1 cellular context compared by ENCODE assay signal in the genomic region with DNA sequence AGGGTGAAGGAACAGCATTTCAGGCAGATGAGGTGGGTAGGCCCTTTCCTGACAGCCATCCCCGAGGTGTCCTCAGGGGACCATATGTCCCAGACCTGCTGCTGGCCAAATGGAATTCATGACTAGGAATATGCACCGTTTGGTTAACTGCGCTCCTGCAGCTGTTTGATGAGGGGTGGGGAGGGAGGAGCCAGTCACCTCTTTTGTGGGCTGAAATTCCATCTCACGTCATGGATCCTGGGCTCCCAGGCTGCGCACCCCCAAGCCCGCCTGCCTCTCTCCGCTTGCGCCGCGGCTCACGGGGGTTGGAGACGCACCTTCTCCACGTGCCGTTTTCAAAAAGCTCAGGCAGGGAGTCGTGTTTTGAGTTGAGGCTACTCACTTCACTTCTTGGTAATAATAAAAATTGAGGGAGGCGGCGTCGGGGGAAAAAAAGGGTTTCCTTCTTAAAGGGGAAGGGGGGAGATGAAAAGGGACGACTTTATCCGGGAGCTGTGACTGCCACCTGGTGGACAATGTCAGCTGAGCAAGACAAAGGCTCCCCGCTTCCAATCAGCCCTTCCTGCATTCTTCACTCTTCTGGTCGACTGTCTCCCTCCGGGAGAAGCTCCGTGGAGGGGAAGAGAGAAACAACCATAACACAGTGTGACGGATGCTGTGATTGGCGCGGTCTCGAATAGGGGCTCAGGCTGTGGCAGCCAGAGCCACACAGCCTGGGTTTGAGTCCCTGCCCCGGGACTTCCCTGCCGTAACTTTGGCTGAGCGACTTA.
TF ChIP-seq lines count a peak whose summit lies in the region.

No MANE protein-coding gene starts in this region.

TF ChIP-seq in HepG2, 621 proteins besides CTCF, POLR2A, EP300 and RAD21 (continued from another document and continues in another):
- TF ChIP-seq, protein P1, sequence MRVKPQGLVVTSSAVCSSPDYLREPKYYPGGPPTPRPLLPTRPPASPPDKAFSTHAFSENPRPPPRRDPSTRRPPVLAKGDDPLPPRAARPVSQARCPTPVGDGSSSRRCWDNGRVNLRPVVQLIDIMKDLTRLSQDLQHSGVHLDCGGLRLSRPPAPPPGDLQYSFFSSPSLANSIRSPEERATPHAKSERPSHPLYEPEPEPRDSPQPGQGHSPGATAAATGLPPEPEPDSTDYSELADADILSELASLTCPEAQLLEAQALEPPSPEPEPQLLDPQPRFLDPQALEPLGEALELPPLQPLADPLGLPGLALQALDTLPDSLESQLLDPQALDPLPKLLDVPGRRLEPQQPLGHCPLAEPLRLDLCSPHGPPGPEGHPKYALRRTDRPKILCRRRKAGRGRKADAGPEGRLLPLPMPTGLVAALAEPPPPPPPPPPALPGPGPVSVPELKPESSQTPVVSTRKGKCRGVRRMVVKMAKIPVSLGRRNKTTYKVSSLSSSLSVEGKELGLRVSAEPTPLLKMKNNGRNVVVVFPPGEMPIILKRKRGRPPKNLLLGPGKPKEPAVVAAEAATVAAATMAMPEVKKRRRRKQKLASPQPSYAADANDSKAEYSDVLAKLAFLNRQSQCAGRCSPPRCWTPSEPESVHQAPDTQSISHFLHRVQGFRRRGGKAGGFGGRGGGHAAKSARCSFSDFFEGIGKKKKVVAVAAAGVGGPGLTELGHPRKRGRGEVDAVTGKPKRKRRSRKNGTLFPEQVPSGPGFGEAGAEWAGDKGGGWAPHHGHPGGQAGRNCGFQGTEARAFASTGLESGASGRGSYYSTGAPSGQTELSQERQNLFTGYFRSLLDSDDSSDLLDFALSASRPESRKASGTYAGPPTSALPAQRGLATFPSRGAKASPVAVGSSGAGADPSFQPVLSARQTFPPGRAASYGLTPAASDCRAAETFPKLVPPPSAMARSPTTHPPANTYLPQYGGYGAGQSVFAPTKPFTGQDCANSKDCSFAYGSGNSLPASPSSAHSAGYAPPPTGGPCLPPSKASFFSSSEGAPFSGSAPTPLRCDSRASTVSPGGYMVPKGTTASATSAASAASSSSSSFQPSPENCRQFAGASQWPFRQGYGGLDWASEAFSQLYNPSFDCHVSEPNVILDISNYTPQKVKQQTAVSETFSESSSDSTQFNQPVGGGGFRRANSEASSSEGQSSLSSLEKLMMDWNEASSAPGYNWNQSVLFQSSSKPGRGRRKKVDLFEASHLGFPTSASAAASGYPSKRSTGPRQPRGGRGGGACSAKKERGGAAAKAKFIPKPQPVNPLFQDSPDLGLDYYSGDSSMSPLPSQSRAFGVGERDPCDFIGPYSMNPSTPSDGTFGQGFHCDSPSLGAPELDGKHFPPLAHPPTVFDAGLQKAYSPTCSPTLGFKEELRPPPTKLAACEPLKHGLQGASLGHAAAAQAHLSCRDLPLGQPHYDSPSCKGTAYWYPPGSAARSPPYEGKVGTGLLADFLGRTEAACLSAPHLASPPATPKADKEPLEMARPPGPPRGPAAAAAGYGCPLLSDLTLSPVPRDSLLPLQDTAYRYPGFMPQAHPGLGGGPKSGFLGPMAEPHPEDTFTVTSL (CRISPR knock-in tag; IDR thresholded peaks at IDR 0.05; ENCODE audit: borderline replicate concordance): 0 out of 2 replicates have a peak, but pooled peaks have one; percentile 16
- TF ChIP-seq GATAD1 (CRISPR knock-in tag; IDR thresholded peaks at IDR 0.05): peak; percentile 40; the same call in 1 of the 2 replicates
- peak; percentile 62 for TF ChIP-seq SAP130 (CRISPR knock-in tag; IDR thresholded peaks at IDR 0.05; ENCODE audit: low read depth)
- TF ChIP-seq, protein P2, sequence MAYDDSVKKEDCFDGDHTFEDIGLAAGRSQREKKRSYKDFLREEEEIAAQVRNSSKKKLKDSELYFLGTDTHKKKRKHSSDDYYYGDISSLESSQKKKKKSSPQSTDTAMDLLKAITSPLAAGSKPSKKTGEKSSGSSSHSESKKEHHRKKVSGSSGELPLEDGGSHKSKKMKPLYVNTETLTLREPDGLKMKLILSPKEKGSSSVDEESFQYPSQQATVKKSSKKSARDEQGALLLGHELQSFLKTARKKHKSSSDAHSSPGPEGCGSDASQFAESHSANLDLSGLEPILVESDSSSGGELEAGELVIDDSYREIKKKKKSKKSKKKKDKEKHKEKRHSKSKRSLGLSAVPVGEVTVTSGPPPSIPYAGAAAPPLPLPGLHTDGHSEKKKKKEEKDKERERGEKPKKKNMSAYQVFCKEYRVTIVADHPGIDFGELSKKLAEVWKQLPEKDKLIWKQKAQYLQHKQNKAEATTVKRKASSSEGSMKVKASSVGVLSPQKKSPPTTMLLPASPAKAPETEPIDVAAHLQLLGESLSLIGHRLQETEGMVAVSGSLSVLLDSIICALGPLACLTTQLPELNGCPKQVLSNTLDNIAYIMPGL (CRISPR knock-in tag; IDR thresholded peaks at IDR 0.05; ENCODE audit: borderline replicate concordance in 1 of 2, low read depth in 1 of 2): peak; percentile 62 to 80
- TF ChIP-seq, protein P3, sequence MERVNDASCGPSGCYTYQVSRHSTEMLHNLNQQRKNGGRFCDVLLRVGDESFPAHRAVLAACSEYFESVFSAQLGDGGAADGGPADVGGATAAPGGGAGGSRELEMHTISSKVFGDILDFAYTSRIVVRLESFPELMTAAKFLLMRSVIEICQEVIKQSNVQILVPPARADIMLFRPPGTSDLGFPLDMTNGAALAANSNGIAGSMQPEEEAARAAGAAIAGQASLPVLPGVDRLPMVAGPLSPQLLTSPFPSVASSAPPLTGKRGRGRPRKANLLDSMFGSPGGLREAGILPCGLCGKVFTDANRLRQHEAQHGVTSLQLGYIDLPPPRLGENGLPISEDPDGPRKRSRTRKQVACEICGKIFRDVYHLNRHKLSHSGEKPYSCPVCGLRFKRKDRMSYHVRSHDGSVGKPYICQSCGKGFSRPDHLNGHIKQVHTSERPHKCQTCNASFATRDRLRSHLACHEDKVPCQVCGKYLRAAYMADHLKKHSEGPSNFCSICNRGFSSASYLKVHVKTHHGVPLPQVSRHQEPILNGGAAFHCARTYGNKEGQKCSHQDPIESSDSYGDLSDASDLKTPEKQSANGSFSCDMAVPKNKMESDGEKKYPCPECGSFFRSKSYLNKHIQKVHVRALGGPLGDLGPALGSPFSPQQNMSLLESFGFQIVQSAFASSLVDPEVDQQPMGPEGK (CRISPR knock-in tag; IDR thresholded peaks at IDR 0.05): peak; percentile 56; the same call in 1 of the 2 replicates
- TF ChIP-seq ZNF333 (CRISPR knock-in tag; IDR thresholded peaks at IDR 0.05; ENCODE audit: borderline replicate concordance): no peak
- TF ChIP-seq, protein P4, sequence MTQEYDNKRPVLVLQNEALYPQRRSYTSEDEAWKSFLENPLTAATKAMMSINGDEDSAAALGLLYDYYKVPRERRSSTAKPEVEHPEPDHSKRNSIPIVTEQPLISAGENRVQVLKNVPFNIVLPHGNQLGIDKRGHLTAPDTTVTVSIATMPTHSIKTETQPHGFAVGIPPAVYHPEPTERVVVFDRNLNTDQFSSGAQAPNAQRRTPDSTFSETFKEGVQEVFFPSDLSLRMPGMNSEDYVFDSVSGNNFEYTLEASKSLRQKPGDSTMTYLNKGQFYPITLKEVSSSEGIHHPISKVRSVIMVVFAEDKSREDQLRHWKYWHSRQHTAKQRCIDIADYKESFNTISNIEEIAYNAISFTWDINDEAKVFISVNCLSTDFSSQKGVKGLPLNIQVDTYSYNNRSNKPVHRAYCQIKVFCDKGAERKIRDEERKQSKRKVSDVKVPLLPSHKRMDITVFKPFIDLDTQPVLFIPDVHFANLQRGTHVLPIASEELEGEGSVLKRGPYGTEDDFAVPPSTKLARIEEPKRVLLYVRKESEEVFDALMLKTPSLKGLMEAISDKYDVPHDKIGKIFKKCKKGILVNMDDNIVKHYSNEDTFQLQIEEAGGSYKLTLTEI (CRISPR knock-in tag; conservative IDR thresholded peaks at IDR 0.05): no peak
- no peak for TF ChIP-seq ZNF552 (CRISPR knock-in tag; IDR thresholded peaks at IDR 0.05; ENCODE audit: borderline replicate concordance)
- no peak for TF ChIP-seq NR2F6 (IDR thresholded peaks at IDR 0.05)
- 0 out of 2 replicates have a peak, but pooled peaks have one; percentile 6 for TF ChIP-seq NR2F6 (CRISPR knock-in tag; IDR thresholded peaks at IDR 0.05)
- no peak for TF ChIP-seq ZFP36 (IDR thresholded peaks at IDR 0.05; ENCODE audit: borderline replicate concordance, low read depth, low read length, partially characterized antibody)
- TF ChIP-seq HDAC2 (CRISPR knock-in tag; IDR thresholded peaks at IDR 0.05): peak; percentile 46; the same call in 1 of the 2 replicates
- TF ChIP-seq SMC3 (IDR thresholded peaks at IDR 0.05; ENCODE audit: low read length): peak; percentile 97
- TF ChIP-seq, protein P5, sequence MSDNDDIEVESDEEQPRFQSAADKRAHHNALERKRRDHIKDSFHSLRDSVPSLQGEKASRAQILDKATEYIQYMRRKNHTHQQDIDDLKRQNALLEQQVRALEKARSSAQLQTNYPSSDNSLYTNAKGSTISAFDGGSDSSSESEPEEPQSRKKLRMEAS (IDR thresholded peaks at IDR 0.05): no peak
- TF ChIP-seq NRL (CRISPR knock-in tag; IDR thresholded peaks at IDR 0.05; ENCODE audit: borderline replicate concordance): 0 out of 2 replicates have a peak, but pooled peaks have one; percentile 32
- no peak for TF ChIP-seq REPIN1 (CRISPR knock-in tag; IDR thresholded peaks at IDR 0.05; ENCODE audit: borderline replicate concordance, low read depth)
- TF ChIP-seq KDM2A (CRISPR knock-in tag; IDR thresholded peaks at IDR 0.05; ENCODE audit: borderline replicate concordance, low read depth): peak; percentile 51; the same call in 1 of the 2 replicates
- no peak for TF ChIP-seq SYNCRIP (IDR thresholded peaks at IDR 0.05; ENCODE audit: insufficient read depth, low read depth, low read length)
- peak; percentile 73 for TF ChIP-seq XRCC5 (optimal IDR thresholded peaks at IDR 0.05; ENCODE audit: low read length)
- no peak for TF ChIP-seq ZNF761 (CRISPR knock-in tag; conservative IDR thresholded peaks at IDR 0.05)
- no peak for TF ChIP-seq ZNF296 (CRISPR knock-in tag; conservative IDR thresholded peaks at IDR 0.05)
- TF ChIP-seq, protein P6, sequence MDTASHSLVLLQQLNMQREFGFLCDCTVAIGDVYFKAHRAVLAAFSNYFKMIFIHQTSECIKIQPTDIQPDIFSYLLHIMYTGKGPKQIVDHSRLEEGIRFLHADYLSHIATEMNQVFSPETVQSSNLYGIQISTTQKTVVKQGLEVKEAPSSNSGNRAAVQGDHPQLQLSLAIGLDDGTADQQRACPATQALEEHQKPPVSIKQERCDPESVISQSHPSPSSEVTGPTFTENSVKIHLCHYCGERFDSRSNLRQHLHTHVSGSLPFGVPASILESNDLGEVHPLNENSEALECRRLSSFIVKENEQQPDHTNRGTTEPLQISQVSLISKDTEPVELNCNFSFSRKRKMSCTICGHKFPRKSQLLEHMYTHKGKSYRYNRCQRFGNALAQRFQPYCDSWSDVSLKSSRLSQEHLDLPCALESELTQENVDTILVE (CRISPR knock-in tag; IDR thresholded peaks at IDR 0.05): 0 out of 2 replicates have a peak, but pooled peaks have one; percentile 45
- TF ChIP-seq, protein P7, sequence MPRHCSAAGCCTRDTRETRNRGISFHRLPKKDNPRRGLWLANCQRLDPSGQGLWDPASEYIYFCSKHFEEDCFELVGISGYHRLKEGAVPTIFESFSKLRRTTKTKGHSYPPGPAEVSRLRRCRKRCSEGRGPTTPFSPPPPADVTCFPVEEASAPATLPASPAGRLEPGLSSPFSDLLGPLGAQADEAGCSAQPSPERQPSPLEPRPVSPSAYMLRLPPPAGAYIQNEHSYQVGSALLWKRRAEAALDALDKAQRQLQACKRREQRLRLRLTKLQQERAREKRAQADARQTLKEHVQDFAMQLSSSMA (CRISPR knock-in tag; IDR thresholded peaks at IDR 0.05): no peak; the same call in 1 of the 2 replicates
- TF ChIP-seq, protein P8, sequence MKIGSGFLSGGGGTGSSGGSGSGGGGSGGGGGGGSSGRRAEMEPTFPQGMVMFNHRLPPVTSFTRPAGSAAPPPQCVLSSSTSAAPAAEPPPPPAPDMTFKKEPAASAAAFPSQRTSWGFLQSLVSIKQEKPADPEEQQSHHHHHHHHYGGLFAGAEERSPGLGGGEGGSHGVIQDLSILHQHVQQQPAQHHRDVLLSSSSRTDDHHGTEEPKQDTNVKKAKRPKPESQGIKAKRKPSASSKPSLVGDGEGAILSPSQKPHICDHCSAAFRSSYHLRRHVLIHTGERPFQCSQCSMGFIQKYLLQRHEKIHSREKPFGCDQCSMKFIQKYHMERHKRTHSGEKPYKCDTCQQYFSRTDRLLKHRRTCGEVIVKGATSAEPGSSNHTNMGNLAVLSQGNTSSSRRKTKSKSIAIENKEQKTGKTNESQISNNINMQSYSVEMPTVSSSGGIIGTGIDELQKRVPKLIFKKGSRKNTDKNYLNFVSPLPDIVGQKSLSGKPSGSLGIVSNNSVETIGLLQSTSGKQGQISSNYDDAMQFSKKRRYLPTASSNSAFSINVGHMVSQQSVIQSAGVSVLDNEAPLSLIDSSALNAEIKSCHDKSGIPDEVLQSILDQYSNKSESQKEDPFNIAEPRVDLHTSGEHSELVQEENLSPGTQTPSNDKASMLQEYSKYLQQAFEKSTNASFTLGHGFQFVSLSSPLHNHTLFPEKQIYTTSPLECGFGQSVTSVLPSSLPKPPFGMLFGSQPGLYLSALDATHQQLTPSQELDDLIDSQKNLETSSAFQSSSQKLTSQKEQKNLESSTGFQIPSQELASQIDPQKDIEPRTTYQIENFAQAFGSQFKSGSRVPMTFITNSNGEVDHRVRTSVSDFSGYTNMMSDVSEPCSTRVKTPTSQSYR (CRISPR knock-in tag; IDR thresholded peaks at IDR 0.05; ENCODE audit: borderline replicate concordance): peak; percentile 5; the same call in 1 of the 2 replicates
- peak in 1 of 2 experiments; percentile 55; a peak in 1 of 4 replicates for TF ChIP-seq KLF16 (CRISPR knock-in tag; IDR thresholded peaks at IDR 0.05)
- TF ChIP-seq, protein P9, sequence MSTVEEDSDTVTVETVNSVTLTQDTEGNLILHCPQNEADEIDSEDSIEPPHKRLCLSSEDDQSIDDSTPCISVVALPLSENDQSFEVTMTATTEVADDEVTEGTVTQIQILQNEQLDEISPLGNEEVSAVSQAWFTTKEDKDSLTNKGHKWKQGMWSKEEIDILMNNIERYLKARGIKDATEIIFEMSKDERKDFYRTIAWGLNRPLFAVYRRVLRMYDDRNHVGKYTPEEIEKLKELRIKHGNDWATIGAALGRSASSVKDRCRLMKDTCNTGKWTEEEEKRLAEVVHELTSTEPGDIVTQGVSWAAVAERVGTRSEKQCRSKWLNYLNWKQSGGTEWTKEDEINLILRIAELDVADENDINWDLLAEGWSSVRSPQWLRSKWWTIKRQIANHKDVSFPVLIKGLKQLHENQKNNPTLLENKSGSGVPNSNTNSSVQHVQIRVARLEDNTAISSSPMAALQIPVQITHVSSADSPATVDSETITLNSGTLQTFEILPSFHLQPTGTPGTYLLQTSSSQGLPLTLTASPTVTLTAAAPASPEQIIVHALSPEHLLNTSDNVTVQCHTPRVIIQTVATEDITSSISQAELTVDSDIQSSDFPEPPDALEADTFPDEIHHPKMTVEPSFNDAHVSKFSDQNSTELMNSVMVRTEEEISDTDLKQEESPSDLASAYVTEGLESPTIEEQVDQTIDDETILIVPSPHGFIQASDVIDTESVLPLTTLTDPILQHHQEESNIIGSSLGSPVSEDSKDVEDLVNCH (CRISPR knock-in tag; IDR thresholded peaks at IDR 0.05): no peak
- TF ChIP-seq ZNF292 (CRISPR knock-in tag; IDR thresholded peaks at IDR 0.05; ENCODE audit: borderline replicate concordance, low read depth): peak; percentile 10; the same call in 1 of the 2 replicates
- peak; percentile 74 for TF ChIP-seq ZNF501 (CRISPR knock-in tag; IDR thresholded peaks at IDR 0.05)
- no peak for TF ChIP-seq SMAD9 (CRISPR knock-in tag; IDR thresholded peaks at IDR 0.05)
- no peak for TF ChIP-seq ZNF101 (CRISPR knock-in tag; IDR thresholded peaks at IDR 0.05; ENCODE audit: borderline replicate concordance, low read depth)
